ENCODE assay signal across 8 cellular contexts in genomic region chr5:86979801-86980510, GRCh38.
DNase-seq lines count a peak whose midpoint lies in the region; ATAC-seq lines count a peak whose summit lies in the region.

No MANE protein-coding gene starts in this region.

- H3K79me2 ChIP-seq in trophoblast cell (ENCODE audit: control insufficient read depth, insufficient read depth, low read length, poor library complexity): no peaks in the 10 kb centered on the region

- H3K18ac ChIP-seq in trophoblast cell (ENCODE audit: low read length): no peak overlapping the region

- no peak overlapping the region for H3K4ac ChIP-seq in trophoblast cell (ENCODE audit: low read depth, low read length)

- no peak overlapping the region for H3K14ac ChIP-seq in trophoblast cell (ENCODE audit: low read length)

- intact Hi-C loops in posterior cingulate gyrus (cut with DNase I): no loop called here

- H3K27ac ChIP-seq in trophoblast cell (ENCODE audit: low read depth, low read length): no peak overlapping the region

- no CpG with 5 or more reads among the region's 9 CpGs for WGBS in trophoblast cell (ENCODE audit: extremely low coverage, insufficient coverage, insufficient read length)

- no peaks in the 10 kb centered on the region for H3K9me3 ChIP-seq in trophoblast cell (ENCODE audit: insufficient read depth, low read depth, low read length)

- no peaks in the 10 kb centered on the region for H3K79me1 ChIP-seq in trophoblast cell (ENCODE audit: low read length)

- no peak overlapping the region for H2BK5ac ChIP-seq in trophoblast cell (ENCODE audit: low read depth, low read length, poor library complexity)

- no peak overlapping the region for H4K8ac ChIP-seq in trophoblast cell (ENCODE audit: low read depth, low read length)

- H2AFZ ChIP-seq in trophoblast cell (ENCODE audit: insufficient read depth, low read length, poor library complexity): no peak overlapping the region

- no peak overlapping the region for H3K4me3 ChIP-seq in trophoblast cell (ENCODE audit: low read depth, low read length)

- no peak overlapping the region for H4K91ac ChIP-seq in trophoblast cell (ENCODE audit: low read depth, low read length)

- H2BK120ac ChIP-seq in trophoblast cell (ENCODE audit: insufficient read depth, low read length, poor library complexity): no peak overlapping the region

- no peak overlapping the region for H2AK5ac ChIP-seq in trophoblast cell (ENCODE audit: low read length)

- H3K9ac ChIP-seq in trophoblast cell (ENCODE audit: low read length): no peak overlapping the region

- DNase-seq in LoVo (ENCODE audit: low spot score) (peak; percentile 49), dermis blood vessel endothelial cell (peak; percentile 52), trophoblast cell (peak; percentile 2 to 42), posterior cingulate gyrus (no peak), NCI-H187 treated with DMSO at 0.1 percent for 48 hours (lab: John Stamatoyannopoulos, UW) (no peak), HuH-7 (ENCODE audit: low spot score) (no peak), NCI-H748 treated with DMSO at 0.1 percent for 48 hours (lab: John Stamatoyannopoulos, UW) (no peak)

- H4K12ac ChIP-seq in trophoblast cell (ENCODE audit: low read depth, low read length): no peak overlapping the region

- no peaks in the 10 kb centered on the region for H3K27me3 ChIP-seq in trophoblast cell (ENCODE audit: insufficient read depth, low read length)

- no peak overlapping the region for H2BK12ac ChIP-seq in trophoblast cell (ENCODE audit: low read length)

- peaks cover 0 to 2% of the 10 kb centered on the region in 2 experiments for H3K4me1 ChIP-seq in trophoblast cell (ENCODE audit: control insufficient read depth in 1 of 2, insufficient read depth in 2 of 2, low read length in 2 of 2)

- no peak overlapping the region for H3K23ac ChIP-seq in trophoblast cell (ENCODE audit: low read length)

- H3K36me3 ChIP-seq in trophoblast cell (ENCODE audit: control insufficient read depth in 1 of 2, insufficient read depth in 2 of 2, low read length in 2 of 2): no peaks in the 10 kb centered on the region

- peak; percentile 68 for ATAC-seq in GM18502 (IDR thresholded peaks at IDR 0.05; ENCODE audit: poor library complexity, unreplicated experiment)

- H3K4me2 ChIP-seq in trophoblast cell (ENCODE audit: low read length): no peak overlapping the region

Comparison
In these comparisons a context has a peak if more than half of its experiments do, and no peak if none do; other contexts are left out.
1. DNase-seq: peak in LoVo (single experiment), dermis blood vessel endothelial cell (single experiment) and trophoblast cell (2 of 2); none in posterior cingulate gyrus (0 of 10), NCI-H187 treated with DMSO at 0.1 percent for 48 hours (single experiment), HuH-7 (single experiment) and NCI-H748 treated with DMSO at 0.1 percent for 48 hours (single experiment).